In genomic region chr1:153734380-153735089, GRCh38 we compare ENCODE assay signal across 17 cellular contexts. TPM values are rescaled to one million over a fixed set of nuclear protein-coding genes. Genes with fewer than 3 reads are reported as not detected.
A peak's percentile ranks its signal among the peaks of the same experiment; 100 is the strongest.
DNase-seq lines count a peak whose midpoint lies in the region; ATAC-seq and TF ChIP-seq lines count a peak whose summit lies in the region.
"Had no signal": no experiment of that assay in that cellular context is flagged by ENCODE, and none has a peak within 500 bp of the region (broad histone marks: within the 10 kb centered on the region; RNA-seq: fewer than 3 reads in every experiment).

No MANE protein-coding gene starts in this region.

- peak overlapping the region in 1 of 2 donors; percentile 57 for H3K27ac Mint-ChIP-seq in stimulated activated naive CD8-positive, alpha-beta T cell treated with anti-CD3 and anti-CD28 coated beads, Interleukin-15, amount 100 ng/mL, for 72 hours
- H3K27ac Mint-ChIP-seq: activated naive CD4-positive, alpha-beta T cell treated with anti-CD3 and anti-CD28 coated beads, Interleukin-2, amount 50 U/mL, for 24 hours had no signal

- H3K4me3 ChIP-seq in gastroesophageal sphincter (no peak overlapping the region), spleen (peak overlapping the region in 1 of 8 donors; percentile 34)
- H3K4me3 ChIP-seq: coronary artery, ovary had no signal

- 38 to 77% methylated on average over 1 to 3 of the region's 3 CpGs for WGBS in gastroesophageal sphincter (ENCODE audit: low coverage in 1 of 2), 2 donors
- 46 to 74% (median 51%) methylated on average over 3 of the region's 3 CpGs for WGBS in spleen, 5 donors

- DNase-seq in MV-4-11 (lab: John Stamatoyannopoulos, UW), result peak; percentile 64
- no peak for DNase-seq in spleen
- DNase-seq in stimulated activated naive CD8-positive, alpha-beta T cell treated with anti-CD3 and anti-CD28 coated beads, Interleukin-15, amount 100 ng/mL, for 72 hours, result no peak
- no peak for DNase-seq in SK-N-DZ (ENCODE audit: low spot score)
- no peak for DNase-seq in 8988T
- DNase-seq: activated CD8-positive, alpha-beta memory T cell treated with anti-CD3 and anti-CD28 coated beads for 24 hours; NCI-H774; ovary; stimulated activated CD4-positive, alpha-beta T cell treated with anti-CD3 and anti-CD28 coated beads, Interleukin-4, amount 100 ng/mL, for 1 hour; SW 1271 had no signal

- H3K27ac ChIP-seq in gastroesophageal sphincter, result peak overlapping the region in 3 of 4 donors; percentile 21 to 69 (median 55)
- H3K27ac ChIP-seq in spleen, result peak overlapping the region in 7 of 8 donors; percentile 23 to 86 (median 70)
- H3K27ac ChIP-seq: ovary had no signal

- no peak for TF ChIP-seq CTCF in gastroesophageal sphincter (IDR thresholded peaks at IDR 0.05)
- TF ChIP-seq CTCF in spleen (IDR thresholded peaks at IDR 0.05 in 8 of 11, conservative IDR thresholded peaks at IDR 0.05 in 3 of 11), result no peak

- H3K27me3 ChIP-seq in gastroesophageal sphincter, result no peaks in the 10 kb centered on the region
- no peaks in the 10 kb centered on the region for H3K27me3 ChIP-seq in spleen (replicated peaks in 1 of 7)
- H3K27me3 ChIP-seq: ovary had no signal

- H3K27me3 Mint-ChIP-seq in stimulated activated naive CD8-positive, alpha-beta T cell treated with anti-CD3 and anti-CD28 coated beads, Interleukin-15, amount 100 ng/mL, for 72 hours, result no peaks in the 10 kb centered on the region
- H3K27me3 Mint-ChIP-seq: activated naive CD4-positive, alpha-beta T cell treated with anti-CD3 and anti-CD28 coated beads, Interleukin-2, amount 50 U/mL, for 24 hours; stimulated activated naive CD8-positive, alpha-beta T cell treated with anti-CD3 and anti-CD28 coated beads, Interleukin-15, Interleukin-2, amounts not matched to agents 100 ng/mL and 50 ng/mL, for 24 hours had no signal

- H3K4me1 ChIP-seq in gastroesophageal sphincter (peaks cover 0 to 43% (median 9%) of the 10 kb centered on the region in 3 donors), spleen (peaks cover 5 to 56% (median 26%) of the 10 kb centered on the region in 6 donors)

- H3K36me3 ChIP-seq in gastroesophageal sphincter (peaks cover 0 to 9% of the 10 kb centered on the region in 2 donors), spleen (peaks cover 0 to 32% (median 7%) of the 10 kb centered on the region in 6 donors)
- H3K36me3 ChIP-seq: ovary had no signal

- peaks cover 40% of the 10 kb centered on the region for H3K4me1 Mint-ChIP-seq in stimulated activated naive CD8-positive, alpha-beta T cell treated with anti-CD3 and anti-CD28 coated beads, Interleukin-15, amount 100 ng/mL, for 72 hours

- ATAC-seq in GM19438 (IDR thresholded peaks at IDR 0.05; ENCODE audit: low read depth, unreplicated experiment) (peak; percentile 43), gastroesophageal sphincter (no peak), GM21576 (IDR thresholded peaks at IDR 0.05; ENCODE audit: unreplicated experiment) (no peak)
- ATAC-seq in stimulated activated naive CD8-positive, alpha-beta T cell treated with anti-CD3 and anti-CD28 coated beads, Interleukin-15, amount 100 ng/mL, for 72 hours, result no peak

- no peaks in the 10 kb centered on the region for H3K9me3 Mint-ChIP-seq in stimulated activated naive CD8-positive, alpha-beta T cell treated with anti-CD3 and anti-CD28 coated beads, Interleukin-15, amount 100 ng/mL, for 72 hours
- H3K9me3 Mint-ChIP-seq: activated naive CD4-positive, alpha-beta T cell treated with anti-CD3 and anti-CD28 coated beads, Interleukin-2, amount 50 U/mL, for 24 hours; stimulated activated naive CD8-positive, alpha-beta T cell treated with anti-CD3 and anti-CD28 coated beads, Interleukin-15, Interleukin-2, amounts not matched to agents 100 ng/mL and 50 ng/mL, for 24 hours had no signal

- no peaks in the 10 kb centered on the region for H3K9me3 ChIP-seq in gastroesophageal sphincter
- H3K9me3 ChIP-seq in spleen, result no peaks in the 10 kb centered on the region
- H3K9me3 ChIP-seq: ovary had no signal

- TF ChIP-seq EP300 in gastroesophageal sphincter (IDR thresholded peaks at IDR 0.05), result no peak

- no peak for TF ChIP-seq POLR2A in gastroesophageal sphincter (IDR thresholded peaks at IDR 0.05)
- TF ChIP-seq POLR2A in spleen (IDR thresholded peaks at IDR 0.05), result no peak

- no peak overlapping the region for H3K4me3 Mint-ChIP-seq in stimulated activated naive CD8-positive, alpha-beta T cell treated with anti-CD3 and anti-CD28 coated beads, Interleukin-15, amount 100 ng/mL, for 72 hours
- H3K4me3 Mint-ChIP-seq: activated naive CD4-positive, alpha-beta T cell treated with anti-CD3 and anti-CD28 coated beads, Interleukin-2, amount 50 U/mL, for 24 hours; stimulated activated naive CD8-positive, alpha-beta T cell treated with anti-CD3 and anti-CD28 coated beads, Interleukin-15, Interleukin-2, amounts not matched to agents 100 ng/mL and 50 ng/mL, for 24 hours had no signal

- intact Hi-C loops in spleen (cut with DNase I; ENCODE audit: low total_unique reads), result no loop called here

RNA-seq across cellular contexts. Expression of gene INTS3, which starts 6.7 kb away (rescaled TPM):
- 10 to 100 TPM; 31.4 to 55.3 (median 43.5) TPM for total RNA-seq in gastroesophageal sphincter
- total RNA-seq in spleen, result 10 to 100 TPM; 38.1 to 66.2 (median 49.0) TPM
- polyA plus RNA-seq in spleen, result 10 to 100 TPM; 24.7 to 51.9 (median 46.6) TPM
- 26.2 and 28.6 TPM in 2 replicates for polyA plus RNA-seq in SK-N-DZ (2014; cell fraction: cytosol; rRNA removed)
- polyA plus RNA-seq in SK-N-DZ (2014; cell fraction: nucleus; rRNA removed), result 70.1 and 105 TPM in 2 replicates

RNA-seq across cellular contexts. Expression of gene SLC27A3, which starts 40.7 kb away (rescaled TPM):
- total RNA-seq in gastroesophageal sphincter, result 10 to 100 TPM; 18.8 to 30.7 (median 21.6) TPM
- total RNA-seq in spleen, result 10 to 100 TPM; 11.1 to 28.4 (median 20.0) TPM
- polyA plus RNA-seq in spleen, result 10 to 100 TPM; 23.4 to 54.5 (median 48.6) TPM
- 6.4 and 10.5 TPM in 2 replicates for polyA plus RNA-seq in SK-N-DZ (2014; cell fraction: cytosol; rRNA removed)
- polyA plus RNA-seq in SK-N-DZ (2014; cell fraction: nucleus; rRNA removed), result 49.3 and 56.7 TPM in 2 replicates

RNA-seq across cellular contexts. Expression of gene NPR1, which starts 56.0 kb away (rescaled TPM):
- total RNA-seq in gastroesophageal sphincter (10 to 100 TPM; 36.7 to 57.0 (median 46.7) TPM), spleen (1 to 10 TPM in 6 of 7 donors, under 1 TPM in 1; 0.83 to 5.1 (median 2.5) TPM)
- polyA plus RNA-seq in spleen, result 1 to 10 TPM; 2.1 to 3.6 (median 3.4) TPM
- 6.4 and 7.1 TPM in 2 replicates for polyA plus RNA-seq in SK-N-DZ (2014; cell fraction: cytosol; rRNA removed)
- 10.2 and 16.0 TPM in 2 replicates for polyA plus RNA-seq in SK-N-DZ (2014; cell fraction: nucleus; rRNA removed)
- polyA plus RNA-seq: keratinocyte had no signal

Comparison
In these comparisons a context has a peak if more than half of its experiments do, and no peak if none do; other contexts are left out.
1. RNA of gene NPR1, which starts 56.0 kb away (total RNA-seq): 36.7 to 57.0 TPM in gastroesophageal sphincter; 0.83 to 5.1 TPM in spleen; every median in the first group is over 4 times any median in the second.